26 cellular contexts compared by ENCODE assay signal in genomic region chr14:51488569-51489220, GRCh38.
DNase-seq lines count a peak whose midpoint lies in the region; ATAC-seq and TF ChIP-seq lines count a peak whose summit lies in the region.
"Had no signal": no experiment of that assay in that cellular context is flagged by ENCODE, and none has a peak within 500 bp of the region (broad histone marks: within the 10 kb centered on the region; RNA-seq: fewer than 3 reads in every experiment).

No MANE protein-coding gene starts in this region.

- no peaks in the 10 kb centered on the region for H3K9me3 ChIP-seq in RWPE2 (ENCODE audit: severe bottlenecking)
- H3K9me3 ChIP-seq: neutrophil, psoas muscle, sigmoid colon had no signal

- peaks cover 30% of the 10 kb centered on the region for H3K36me3 ChIP-seq in RWPE2 (ENCODE audit: low read depth)
- H3K36me3 ChIP-seq: neutrophil, sigmoid colon had no signal

- H3K4me1 ChIP-seq in RWPE2 (ENCODE audit: insufficient read depth, poor library complexity, severe bottlenecking) (peaks cover 26% of the 10 kb centered on the region), foreskin keratinocyte (peaks cover 18% of the 10 kb centered on the region)
- H3K4me1 ChIP-seq: psoas muscle had no signal

- POLR2A ChIA-PET in HEK293T (lab: Yijun Ruan, JAX), result no interaction called here

- peak overlapping the region; percentile 98 for H3K27ac ChIP-seq in RWPE2 (ENCODE audit: poor library complexity, severe bottlenecking)
- H3K27ac ChIP-seq in foreskin keratinocyte, result peak overlapping the region; percentile 97
- H3K27ac ChIP-seq: C4-2B, neutrophil, PC-9, psoas muscle had no signal

- CTCF ChIA-PET in HEK293T (lab: Yijun Ruan, JAX), result no interaction called here

- ATAC-seq in RWPE2 (ENCODE audit: low read depth), result peak; percentile 74
- ATAC-seq in foreskin keratinocyte, result peak; percentile 76
- no peak for ATAC-seq in HG03196 (IDR thresholded peaks at IDR 0.05; ENCODE audit: unreplicated experiment)
- ATAC-seq in HG03469 (IDR thresholded peaks at IDR 0.05; ENCODE audit: unreplicated experiment), result no peak
- ATAC-seq in GM18498 (IDR thresholded peaks at IDR 0.05; ENCODE audit: unreplicated experiment), result no peak
- ATAC-seq: GM12878; psoas muscle; stimulated activated naive B cell treated with anti-CD40 and anti-IgM and Interleukin-4, amounts not matched to agents 10 μg/mL and 1 μg/mL and 100 μg/mL, for 72 hours had no signal

- H3K4me3 ChIP-seq in RWPE2 (ENCODE audit: severe bottlenecking), result peak overlapping the region; percentile 41
- H3K4me3 ChIP-seq: GM12878, PC-9, psoas muscle, sigmoid colon had no signal

- TF ChIP-seq CTCF in RWPE2 (IDR thresholded peaks at IDR 0.05; ENCODE audit: poor library complexity, severe bottlenecking) (no peak), foreskin keratinocyte (conservative IDR thresholded peaks at IDR 0.05) (no peak)

- H3K27me3 ChIP-seq in RWPE2 (ENCODE audit: insufficient read depth, poor library complexity, severe bottlenecking), result no peaks in the 10 kb centered on the region
- no peaks in the 10 kb centered on the region for H3K27me3 ChIP-seq in foreskin keratinocyte
- H3K27me3 ChIP-seq: neutrophil, sigmoid colon had no signal

- peak; percentile 42 for DNase-seq in NCI-H1105 (lab: John Stamatoyannopoulos, UW)
- peak; percentile 93 for DNase-seq in RWPE2 (ENCODE audit: low spot score)
- DNase-seq in foreskin keratinocyte, result peak; percentile 96 to 98
- DNase-seq in ureter (ENCODE audit: low spot score), result peak; percentile 65
- DNase-seq in HEK293T (ENCODE audit: extremely low spot score), result no peak
- DNase-seq: activated CD4-positive, alpha-beta T cell treated with anti-CD3 and anti-CD28 coated beads for 48 hours; activated CD8-positive, alpha-beta memory T cell treated with anti-CD3 and anti-CD28 coated beads for 24 hours; activated gamma-delta T cell; Calu3; EL; GOT3; head of caudate nucleus; left cardiac atrium; NCI-H510A; PC-9; psoas muscle; SHP77; sigmoid colon; stimulated activated CD4-positive, alpha-beta T cell treated with anti-CD3 and anti-CD28 coated beads, Interleukin-15, amount 100 ng/mL, for 24 hours; stimulated activated naive B cell treated with anti-CD40 and anti-IgM and Interleukin-4, amounts not matched to agents 10 μg/mL and 1 μg/mL and 100 μg/mL, for 72 hours had no signal

TF ChIP-seq in HEK293T, 16 proteins besides CTCF, POLR2A, EP300 and RAD21:
- TF ChIP-seq ELF4 (IDR thresholded peaks at IDR 0.05) (no peak), ZNF384 (IDR thresholded peaks at IDR 0.05) (no peak), NFRKB (IDR thresholded peaks at IDR 0.05) (no peak)

Comparison
In these comparisons a context has a peak if more than half of its experiments do, and no peak if none do; other contexts are left out.
1. ATAC-seq: peak in RWPE2 (single experiment) and foreskin keratinocyte (single experiment); none in HG03196 (single experiment), HG03469 (single experiment) and GM18498 (single experiment).